Comparison of ENCODE assay signal across 9 cellular contexts in the genomic region with DNA sequence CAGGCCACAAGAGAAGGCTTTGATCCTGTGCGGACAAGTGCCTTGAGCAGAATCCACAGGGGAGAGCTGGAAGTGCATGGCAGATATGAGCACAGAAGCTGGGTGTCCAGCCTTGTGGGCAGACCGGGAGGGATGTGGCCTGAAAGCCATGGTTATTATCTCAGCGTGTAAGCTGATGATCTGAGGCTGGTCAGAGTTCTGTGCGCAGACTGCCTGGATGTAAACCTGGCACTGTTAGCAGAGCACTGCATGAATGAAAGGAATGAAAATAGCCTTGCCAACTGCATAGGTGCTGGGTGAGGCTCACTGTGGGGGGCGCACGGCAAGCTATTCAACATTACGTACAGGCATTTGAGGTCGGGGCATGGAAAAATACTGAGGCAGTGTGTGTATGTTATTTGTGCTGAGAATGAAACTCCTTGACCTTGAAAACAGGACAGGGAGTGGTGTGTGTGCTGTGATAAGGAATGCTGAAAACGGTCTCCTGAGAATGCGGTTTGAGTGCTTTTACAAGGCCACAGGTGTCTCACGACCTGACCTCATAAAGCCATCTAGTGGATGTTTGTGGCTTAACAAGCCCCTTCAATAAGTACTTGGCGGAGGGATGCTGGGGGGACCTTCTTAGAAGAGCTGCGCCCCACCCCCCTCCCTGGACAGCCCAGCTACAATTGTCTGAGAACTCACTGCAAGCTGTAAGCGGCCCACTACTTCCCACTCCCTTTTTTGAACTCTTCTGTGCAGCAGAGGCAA. TPM values are rescaled to one million over a fixed set of nuclear protein-coding genes. Genes with fewer than 3 reads are reported as not detected.
DNase-seq lines count a peak whose midpoint lies in the region; ATAC-seq, FAIRE-seq and TF ChIP-seq lines count a peak whose summit lies in the region.
"Had no signal": no experiment of that assay in that cellular context is flagged by ENCODE, and none has a peak within 500 bp of the region (broad histone marks: within the 10 kb centered on the region; RNA-seq: fewer than 3 reads in every experiment).

No MANE protein-coding gene starts in this region.

- ATAC-seq in pancreas (peak; percentile 46 to 72 (median 70)), GM21737 (IDR thresholded peaks at IDR 0.05; ENCODE audit: unreplicated experiment) (no peak)

- WGBS in pancreas, 2 donors = 21 to 22% methylated on average over 14 of the region's 14 CpGs
- WGBS in suprapubic skin = 66% methylated on average over 14 of the region's 14 CpGs

- TF ChIP-seq POLR2A in suprapubic skin (IDR thresholded peaks at IDR 0.05) = no peak

- H3K27me3 ChIP-seq in pancreas = no peaks in the 10 kb centered on the region
- H3K27me3 ChIP-seq in suprapubic skin = no peaks in the 10 kb centered on the region

- H3K36me3 ChIP-seq in pancreas (no peaks in the 10 kb centered on the region), suprapubic skin (no peaks in the 10 kb centered on the region)

- H3K4me1 ChIP-seq in pancreas (peaks cover 12 to 17% (median 12%) of the 10 kb centered on the region in 3 donors), suprapubic skin (peaks cover 5% of the 10 kb centered on the region)

- H3K9me3 ChIP-seq in pancreas (no peaks in the 10 kb centered on the region), suprapubic skin (no peaks in the 10 kb centered on the region)

- H3K27ac ChIP-seq in pancreas (peak overlapping the region; percentile 58 to 78 (median 70)), suprapubic skin (no peak overlapping the region)

- H3K4me3 ChIP-seq in fibroblast of mammary gland (ENCODE audit: control insufficient read depth, low read depth, low read length) (no peak overlapping the region), pancreas (no peak overlapping the region), suprapubic skin (no peak overlapping the region)

- TF ChIP-seq CTCF in GM20000 (IDR thresholded peaks at IDR 0.05; ENCODE audit: extremely low read depth, missing control alignments) (peak; percentile 2), fibroblast of mammary gland (conservative IDR thresholded peaks at IDR 0.05; ENCODE audit: control insufficient read depth, insufficient read depth, low read depth, low read length) (peak; percentile 52), pancreas (IDR thresholded peaks at IDR 0.05) (peak; percentile 17 to 34 (median 26)), suprapubic skin (IDR thresholded peaks at IDR 0.05) (no peak)

- TF ChIP-seq EP300 in suprapubic skin (IDR thresholded peaks at IDR 0.05) = no peak

- intact Hi-C loops in pancreas (cut with DNase I) = no loop called here

- DNase-seq in GM20000 (ENCODE audit: low spot score) (peak; percentile 18), OCI-M1 (lab: John Stamatoyannopoulos, UW) (peak; percentile 93), fibroblast of mammary gland (ENCODE audit: low read depth) (peak; percentile 69), pancreas (peak in 5 of 6 donors; percentile 27 to 62 (median 52)), AG20443 (ENCODE audit: low spot score) (no peak), suprapubic skin (ENCODE audit: low spot score in 2 of 2) (no peak)
- DNase-seq in activated effector memory CD4-positive, alpha-beta T cell treated with Interleukin-2 at 50 U/mL for 16 hours = no peak

- FAIRE-seq in pancreas (lab: Jason Lieb, UNC) = no peak
- FAIRE-seq: TTC549 had no signal

RNA-seq across cellular contexts. Expression of gene AKR1C1, which starts 18.7 kb away (rescaled TPM):
- total RNA-seq in pancreas (10 to 100 TPM in 2 of 6 donors, 1 to 10 TPM in 4; 4.1 to 17.4 (median 8.8) TPM), suprapubic skin (10 to 100 TPM; 23.3 to 61.7 (median 32.6) TPM)
- polyA plus RNA-seq in pancreas = 10 to 100 TPM in 1 of 2 donors, 1 to 10 TPM in 1; 9.2 to 11.8 TPM

RNA-seq across cellular contexts. Expression of gene AKR1C2, which starts 21.8 kb away (rescaled TPM):
- total RNA-seq in pancreas = 10 to 100 TPM in 1 of 6 donors, 1 to 10 TPM in 5; 3.2 to 10.9 (median 5.6) TPM
- 1 to 10 TPM; 2.9 to 5.1 TPM for polyA plus RNA-seq in pancreas
- 10 to 100 TPM in 3 of 4 donors, 1 to 10 TPM in 1; 7.2 to 29.7 (median 23.4) TPM for total RNA-seq in suprapubic skin

Comparison
In these comparisons a context has a peak if more than half of its experiments do, and no peak if none do; other contexts are left out.
1. DNase-seq: peak in GM20000 (single experiment), OCI-M1 (single experiment), fibroblast of mammary gland (single experiment) and pancreas (5 of 6); none in activated effector memory CD4-positive, alpha-beta T cell treated with Interleukin-2 at 50 U/mL for 16 hours (single experiment), AG20443 (single experiment) and suprapubic skin (0 of 2).
2. CTCF ChIP-seq: peak in GM20000 (single experiment), fibroblast of mammary gland (single experiment) and pancreas (4 of 4); none in suprapubic skin (0 of 2).